ENCODE assay signal across 6 cellular contexts in genomic region chr17:75876190-75876937, GRCh38. TPM values are rescaled to one million over a fixed set of nuclear protein-coding genes. Genes with fewer than 3 reads are reported as not detected.
DNase-seq lines count a peak whose midpoint lies in the region; ATAC-seq and TF ChIP-seq lines count a peak whose summit lies in the region.

No MANE protein-coding gene starts in this region.

- no peaks in the 10 kb centered on the region for H3K36me3 Mint-ChIP-seq in activated T-helper 17 cell treated with anti-CD3 and anti-CD28 coated beads, Interleukin-2, amount 50 U/mL, for 72 hours (ENCODE audit: low read depth)

- H3K4me3 Mint-ChIP-seq in activated T-helper 17 cell treated with anti-CD3 and anti-CD28 coated beads, Interleukin-2, amount 50 U/mL, for 72 hours: peak overlapping the region; percentile 93

- no peaks in the 10 kb centered on the region for H3K4me1 Mint-ChIP-seq in activated T-helper 17 cell treated with anti-CD3 and anti-CD28 coated beads, Interleukin-2, amount 50 U/mL, for 72 hours

- H3K27ac Mint-ChIP-seq in activated T-helper 17 cell treated with anti-CD3 and anti-CD28 coated beads, Interleukin-2, amount 50 U/mL, for 72 hours: peak overlapping the region; percentile 88

- no peaks in the 10 kb centered on the region for H3K9me3 Mint-ChIP-seq in activated T-helper 17 cell treated with anti-CD3 and anti-CD28 coated beads, Interleukin-2, amount 50 U/mL, for 72 hours

- intact Hi-C loops in Right ventricle myocardium inferior (cut with DNase I) (loop anchor here (2.0 to 5.0 kb wide), 2 partner anchors 20 to 99 kb away; partner anchors contain the start of gene TRIM65), cardiac septum (cut with DNase I) (loop anchor here (2.0 kb wide), 1 partner anchor 68 kb away; no protein-coding TSS in a partner anchor), left colon (cut with DNase I, micrococcal nuclease) (no loop called here)

- H3K4me1 ChIP-seq in thoracic aorta (ENCODE audit: control insufficient read depth in 1 of 2, low read depth in 2 of 2): peaks cover 47 to 64% of the 10 kb centered on the region in 2 donors

- TF ChIP-seq CTCF in thoracic aorta (IDR thresholded peaks at IDR 0.05): peak; percentile 13

- peak overlapping the region; percentile 99 for H3K27ac ChIP-seq in thoracic aorta

- H3K4me3 ChIP-seq in thoracic aorta: peak overlapping the region; percentile 78

- H3K9me3 ChIP-seq in thoracic aorta: no peaks in the 10 kb centered on the region

- H3K27me3 ChIP-seq in thoracic aorta (replicated peaks; ENCODE audit: insufficient read depth): no peaks in the 10 kb centered on the region

- peak; percentile 77 for DNase-seq in Right ventricle myocardium inferior (ENCODE audit: missing footprints)
- DNase-seq in cardiac septum (ENCODE audit: low spot score): no peak
- DNase-seq in left colon: peak; percentile 82 to 93
- no peak for DNase-seq in thoracic aorta (ENCODE audit: low spot score)

- H3K36me3 ChIP-seq in thoracic aorta: peaks cover 7% of the 10 kb centered on the region

- H3K27me3 Mint-ChIP-seq in activated T-helper 17 cell treated with anti-CD3 and anti-CD28 coated beads, Interleukin-2, amount 50 U/mL, for 72 hours: no peaks in the 10 kb centered on the region

- ATAC-seq in Right ventricle myocardium inferior: peak; percentile 4
- peak; percentile 43 for ATAC-seq in activated T-helper 17 cell treated with anti-CD3 and anti-CD28 coated beads, Interleukin-2, amount 50 U/mL, for 72 hours (replicated peaks)
- peak; percentile 59 for ATAC-seq in left colon
- ATAC-seq in thoracic aorta (ENCODE audit: insufficient number of reproducible peaks, low FRiP score, low read depth): no peak
- no peak for ATAC-seq in HG03342 (IDR thresholded peaks at IDR 0.05; ENCODE audit: unreplicated experiment)

RNA-seq across cellular contexts. Expression of gene TRIM47, which starts 2.0 kb away (rescaled TPM):
- 39.4 TPM for total RNA-seq in Right ventricle myocardium inferior
- total RNA-seq in cardiac septum: 39.5 TPM
- total RNA-seq in activated T-helper 17 cell treated with anti-CD3 and anti-CD28 coated beads, Interleukin-2, amount 50 U/mL, for 72 hours: 10 to 100 TPM; 11.0 to 32.4 TPM
- total RNA-seq in left colon: 10 to 100 TPM; 44.8 to 61.8 TPM
- total RNA-seq in thoracic aorta: 10 to 100 TPM; 58.9 to 94.0 TPM

RNA-seq across cellular contexts. Expression of gene TRIM65, which starts 20.4 kb away (rescaled TPM):
- total RNA-seq in Right ventricle myocardium inferior (11.3 TPM), cardiac septum (12.1 TPM), left colon (10 to 100 TPM; 15.0 to 18.7 TPM), thoracic aorta (10 to 100 TPM; 21.4 to 22.6 TPM)
- 10 to 100 TPM; 20.3 to 33.9 TPM for total RNA-seq in activated T-helper 17 cell treated with anti-CD3 and anti-CD28 coated beads, Interleukin-2, amount 50 U/mL, for 72 hours

RNA-seq across cellular contexts. Expression of gene WBP2, which starts 21.2 kb away (rescaled TPM):
- total RNA-seq in Right ventricle myocardium inferior: 151 TPM
- total RNA-seq in cardiac septum: 129 TPM
- total RNA-seq in activated T-helper 17 cell treated with anti-CD3 and anti-CD28 coated beads, Interleukin-2, amount 50 U/mL, for 72 hours: 100 to 1,000 TPM in 1 of 2 donors, 10 to 100 TPM in 1; 67.4 to 127 TPM
- 100 to 1,000 TPM in 1 of 2 donors, 10 to 100 TPM in 1; 96.5 to 105 TPM for total RNA-seq in left colon
- 10 to 100 TPM; 55.8 to 83.1 TPM for total RNA-seq in thoracic aorta

RNA-seq across cellular contexts. Expression of gene MRPL38, which starts 28.3 kb away (rescaled TPM):
- 115 TPM for total RNA-seq in Right ventricle myocardium inferior
- 76.3 TPM for total RNA-seq in cardiac septum
- total RNA-seq in activated T-helper 17 cell treated with anti-CD3 and anti-CD28 coated beads, Interleukin-2, amount 50 U/mL, for 72 hours: 100 to 1,000 TPM in 1 of 2 donors, 10 to 100 TPM in 1; 74.2 to 113 TPM
- total RNA-seq in left colon: 100 to 1,000 TPM in 1 of 2 donors, 10 to 100 TPM in 1; 84.2 to 111 TPM
- total RNA-seq in thoracic aorta: 10 to 100 TPM; 42.4 to 56.2 TPM

RNA-seq across cellular contexts. Expression of gene UNC13D, which starts 32.2 kb away (rescaled TPM):
- total RNA-seq in Right ventricle myocardium inferior: 10.7 TPM
- 7.9 TPM for total RNA-seq in cardiac septum
- 100 to 1,000 TPM; 153 to 160 TPM for total RNA-seq in activated T-helper 17 cell treated with anti-CD3 and anti-CD28 coated beads, Interleukin-2, amount 50 U/mL, for 72 hours
- 10 to 100 TPM; 20.5 to 31.0 TPM for total RNA-seq in left colon
- total RNA-seq in thoracic aorta: 10 to 100 TPM; 13.5 to 36.0 TPM

Comparison
In these comparisons a context has a peak if more than half of its experiments do, and no peak if none do; other contexts are left out.
1. DNase-seq: peak in Right ventricle myocardium inferior (single experiment) and left colon (2 of 2); none in cardiac septum (single experiment) and thoracic aorta (single experiment).
2. ATAC-seq: peak in Right ventricle myocardium inferior (single experiment), activated T-helper 17 cell treated with anti-CD3 and anti-CD28 coated beads, Interleukin-2, amount 50 U/mL, for 72 hours (single experiment) and left colon (single experiment); none in thoracic aorta (single experiment) and HG03342 (single experiment).
3. intact Hi-C loops: an anchor here in Right ventricle myocardium inferior (2.0 to 5.0 kb wide) and cardiac septum (2.0 kb wide); none called in left colon.